Comparison of ENCODE assay signal across 1 cellular context in the genomic region with DNA sequence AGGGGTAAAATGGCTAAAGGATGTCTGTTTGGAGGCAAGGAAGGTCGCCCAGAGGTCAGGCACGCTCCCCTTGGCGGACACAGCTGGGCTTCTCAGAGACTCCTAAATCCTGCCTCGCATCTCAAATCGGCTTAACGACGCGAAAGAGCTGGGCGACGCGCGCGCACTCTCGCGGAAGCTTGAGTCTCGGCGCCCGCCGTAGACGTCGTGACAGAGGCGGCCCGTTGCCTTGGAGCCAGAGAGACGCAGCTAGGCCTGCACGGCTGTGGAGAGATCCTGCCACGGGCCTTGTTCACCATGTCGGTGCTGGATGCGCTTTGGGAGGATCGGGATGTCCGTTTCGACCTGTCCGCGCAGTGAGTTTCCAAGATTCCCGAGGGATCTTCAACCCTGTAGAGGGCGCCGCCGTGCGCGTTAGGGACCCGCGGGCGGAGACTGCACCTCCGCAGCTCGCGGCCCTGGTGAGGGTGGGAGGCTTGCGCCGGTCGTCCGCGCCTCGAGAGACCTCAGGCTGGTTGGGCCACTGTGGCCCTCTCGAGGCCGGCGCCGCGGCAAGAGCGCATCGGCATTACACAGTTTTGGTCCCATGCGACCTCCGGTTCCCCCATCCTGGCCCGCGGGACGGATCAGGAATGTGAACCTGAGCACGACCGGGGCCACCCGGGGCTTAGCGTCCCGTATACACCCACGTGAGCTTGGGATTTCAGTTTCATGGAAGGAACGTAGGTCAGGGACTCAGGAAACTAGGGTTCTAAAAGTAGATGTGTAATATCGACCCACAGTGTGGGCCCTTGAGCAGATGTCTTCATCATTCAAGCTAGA.
TF ChIP-seq lines count a peak whose summit lies in the region.

A gene (plus strand): TSS at position 238 of the 822 bp plus-strand sequence. CDS start 60 bp downstream, at position 298.

TF ChIP-seq in HepG2, 621 proteins besides CTCF, POLR2A, EP300 and RAD21 (continued from another document and continues in another):
- TF ChIP-seq, protein P1, sequence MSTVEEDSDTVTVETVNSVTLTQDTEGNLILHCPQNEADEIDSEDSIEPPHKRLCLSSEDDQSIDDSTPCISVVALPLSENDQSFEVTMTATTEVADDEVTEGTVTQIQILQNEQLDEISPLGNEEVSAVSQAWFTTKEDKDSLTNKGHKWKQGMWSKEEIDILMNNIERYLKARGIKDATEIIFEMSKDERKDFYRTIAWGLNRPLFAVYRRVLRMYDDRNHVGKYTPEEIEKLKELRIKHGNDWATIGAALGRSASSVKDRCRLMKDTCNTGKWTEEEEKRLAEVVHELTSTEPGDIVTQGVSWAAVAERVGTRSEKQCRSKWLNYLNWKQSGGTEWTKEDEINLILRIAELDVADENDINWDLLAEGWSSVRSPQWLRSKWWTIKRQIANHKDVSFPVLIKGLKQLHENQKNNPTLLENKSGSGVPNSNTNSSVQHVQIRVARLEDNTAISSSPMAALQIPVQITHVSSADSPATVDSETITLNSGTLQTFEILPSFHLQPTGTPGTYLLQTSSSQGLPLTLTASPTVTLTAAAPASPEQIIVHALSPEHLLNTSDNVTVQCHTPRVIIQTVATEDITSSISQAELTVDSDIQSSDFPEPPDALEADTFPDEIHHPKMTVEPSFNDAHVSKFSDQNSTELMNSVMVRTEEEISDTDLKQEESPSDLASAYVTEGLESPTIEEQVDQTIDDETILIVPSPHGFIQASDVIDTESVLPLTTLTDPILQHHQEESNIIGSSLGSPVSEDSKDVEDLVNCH (CRISPR knock-in tag; IDR thresholded peaks at IDR 0.05) = no peak
- TF ChIP-seq ZNF230 (CRISPR knock-in tag; IDR thresholded peaks at IDR 0.05) (0 out of 2 replicates have a peak, but pooled peaks have one; percentile 46), ZMAT3 (CRISPR knock-in tag; conservative IDR thresholded peaks at IDR 0.05) (peak; percentile 94), EED (CRISPR knock-in tag; IDR thresholded peaks at IDR 0.05) (peak; percentile 91), ZSCAN29 (CRISPR knock-in tag; conservative IDR thresholded peaks at IDR 0.05) (peak; percentile 75; the same call in 1 of the 2 replicates), ZNF563 (CRISPR knock-in tag; IDR thresholded peaks at IDR 0.05) (peak; percentile 89), NPAS2 (CRISPR knock-in tag; IDR thresholded peaks at IDR 0.05; ENCODE audit: borderline replicate concordance) (peak; percentile 91), SP4 (CRISPR knock-in tag; IDR thresholded peaks at IDR 0.05) (no peak), ZNF777 (CRISPR knock-in tag; IDR thresholded peaks at IDR 0.05) (peak; percentile 79), SMAD1 (CRISPR knock-in tag; IDR thresholded peaks at IDR 0.05; ENCODE audit: borderline replicate concordance, low read depth) (peak; percentile 97; the same call in 1 of the 2 replicates), ZNF562 (CRISPR knock-in tag; IDR thresholded peaks at IDR 0.05; ENCODE audit: borderline replicate concordance) (no peak; the same call in 1 of the 2 replicates), YY1 (IDR thresholded peaks at IDR 0.05; ENCODE audit: insufficient read depth, insufficient replicate concordance, low read depth, low read length) (peak; percentile 56), ZFP90 (CRISPR knock-in tag; IDR thresholded peaks at IDR 0.05; ENCODE audit: borderline replicate concordance) (peak; percentile 96), TP53 (CRISPR knock-in tag; conservative IDR thresholded peaks at IDR 0.05) (peak; percentile 60; the same call in 1 of the 2 replicates), WIZ (CRISPR knock-in tag; IDR thresholded peaks at IDR 0.05) (peak; percentile 96), ZNF761 (CRISPR knock-in tag; conservative IDR thresholded peaks at IDR 0.05) (no peak), HES4 (CRISPR knock-in tag; IDR thresholded peaks at IDR 0.05; ENCODE audit: borderline replicate concordance) (peak; percentile 72; the same call in 1 of the 2 replicates), SOX5 (CRISPR knock-in tag; IDR thresholded peaks at IDR 0.05; ENCODE audit: borderline replicate concordance) (peak; percentile 60), ZFP82 (CRISPR knock-in tag; IDR thresholded peaks at IDR 0.05; ENCODE audit: borderline replicate concordance) (no peak), MBNL3 (CRISPR knock-in tag; conservative IDR thresholded peaks at IDR 0.05) (no peak), KLF11 (CRISPR knock-in tag; IDR thresholded peaks at IDR 0.05) (peak; percentile 86), ZNF839 (CRISPR knock-in tag; IDR thresholded peaks at IDR 0.05; ENCODE audit: borderline replicate concordance) (peak; percentile 76; the same call in 1 of the 2 replicates), ZNF567 (CRISPR knock-in tag; IDR thresholded peaks at IDR 0.05; ENCODE audit: borderline replicate concordance) (peak; percentile 98), MTF2 (CRISPR knock-in tag; IDR thresholded peaks at IDR 0.05; ENCODE audit: borderline replicate concordance) (peak; percentile 99; the same call in 1 of the 2 replicates), MEIS2 (CRISPR knock-in tag; IDR thresholded peaks at IDR 0.05) (peak; percentile 53; the same call in 1 of the 2 replicates), NBN (conservative IDR thresholded peaks at IDR 0.05) (no peak), GPN1 (CRISPR knock-in tag; IDR thresholded peaks at IDR 0.05; ENCODE audit: borderline replicate concordance) (peak; percentile 93; the same call in 1 of the 2 replicates), ZSCAN12 (CRISPR knock-in tag; IDR thresholded peaks at IDR 0.05) (no peak), GFI1 (CRISPR knock-in tag; IDR thresholded peaks at IDR 0.05; ENCODE audit: borderline replicate concordance) (peak; percentile 81; the same call in 1 of the 2 replicates), ZNF781 (CRISPR knock-in tag; IDR thresholded peaks at IDR 0.05; ENCODE audit: borderline replicate concordance, not compliant biosample characterization) (peak; percentile 99), YEATS2 (CRISPR knock-in tag; IDR thresholded peaks at IDR 0.05; ENCODE audit: borderline replicate concordance) (peak; percentile 92), SP2 (CRISPR knock-in tag; IDR thresholded peaks at IDR 0.05) (peak; percentile 6; the same call in 1 of the 2 replicates), MYNN (CRISPR knock-in tag; IDR thresholded peaks at IDR 0.05; ENCODE audit: low read depth) (0 out of 2 replicates have a peak, but pooled peaks have one; percentile 74), AGO2 (optimal IDR thresholded peaks at IDR 0.05; ENCODE audit: low read depth, low read length) (peak; percentile 49), SALL1 (CRISPR knock-in tag; IDR thresholded peaks at IDR 0.05) (peak; percentile 91), TSC22D2 (CRISPR knock-in tag; IDR thresholded peaks at IDR 0.05; ENCODE audit: borderline replicate concordance) (peak; percentile 97; the same call in 1 of the 2 replicates), RBFOX2 (IDR thresholded peaks at IDR 0.05; ENCODE audit: low read depth, low read length) (peak; percentile 90), NFATC3 (CRISPR knock-in tag; IDR thresholded peaks at IDR 0.05) (no peak), ZNF343 (CRISPR knock-in tag; IDR thresholded peaks at IDR 0.05) (peak; percentile 31), HDAC2 (CRISPR knock-in tag; IDR thresholded peaks at IDR 0.05) (peak; percentile 67), KLF6 (CRISPR knock-in tag; IDR thresholded peaks at IDR 0.05) (peak; percentile 61; the same call in 1 of the 2 replicates), ZSCAN20 (CRISPR knock-in tag; IDR thresholded peaks at IDR 0.05; ENCODE audit: borderline replicate concordance) (no peak), MIXL1 (CRISPR knock-in tag; IDR thresholded peaks at IDR 0.05) (peak; percentile 49), ZNF224 (CRISPR knock-in tag; IDR thresholded peaks at IDR 0.05) (peak; percentile 78; the same call in 1 of the 2 replicates), FOXJ3 (CRISPR knock-in tag; IDR thresholded peaks at IDR 0.05; ENCODE audit: borderline replicate concordance) (peak; percentile 78), MED8 (CRISPR knock-in tag; IDR thresholded peaks at IDR 0.05; ENCODE audit: insufficient replicate concordance) (no peak), KDM3A (CRISPR knock-in tag; IDR thresholded peaks at IDR 0.05; ENCODE audit: low read depth) (peak; percentile 90; the same call in 1 of the 2 replicates), HOXA3 (CRISPR knock-in tag; IDR thresholded peaks at IDR 0.05) (peak; percentile 84)
- TF ChIP-seq, protein P2, sequence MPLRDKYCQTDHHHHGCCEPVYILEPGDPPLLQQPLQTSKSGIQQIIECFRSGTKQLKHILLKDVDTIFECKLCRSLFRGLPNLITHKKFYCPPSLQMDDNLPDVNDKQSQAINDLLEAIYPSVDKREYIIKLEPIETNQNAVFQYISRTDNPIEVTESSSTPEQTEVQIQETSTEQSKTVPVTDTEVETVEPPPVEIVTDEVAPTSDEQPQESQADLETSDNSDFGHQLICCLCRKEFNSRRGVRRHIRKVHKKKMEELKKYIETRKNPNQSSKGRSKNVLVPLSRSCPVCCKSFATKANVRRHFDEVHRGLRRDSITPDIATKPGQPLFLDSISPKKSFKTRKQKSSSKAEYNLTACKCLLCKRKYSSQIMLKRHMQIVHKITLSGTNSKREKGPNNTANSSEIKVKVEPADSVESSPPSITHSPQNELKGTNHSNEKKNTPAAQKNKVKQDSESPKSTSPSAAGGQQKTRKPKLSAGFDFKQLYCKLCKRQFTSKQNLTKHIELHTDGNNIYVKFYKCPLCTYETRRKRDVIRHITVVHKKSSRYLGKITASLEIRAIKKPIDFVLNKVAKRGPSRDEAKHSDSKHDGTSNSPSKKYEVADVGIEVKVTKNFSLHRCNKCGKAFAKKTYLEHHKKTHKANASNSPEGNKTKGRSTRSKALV (CRISPR knock-in tag; IDR thresholded peaks at IDR 0.05) = peak; percentile 99
- TF ChIP-seq, protein P3, sequence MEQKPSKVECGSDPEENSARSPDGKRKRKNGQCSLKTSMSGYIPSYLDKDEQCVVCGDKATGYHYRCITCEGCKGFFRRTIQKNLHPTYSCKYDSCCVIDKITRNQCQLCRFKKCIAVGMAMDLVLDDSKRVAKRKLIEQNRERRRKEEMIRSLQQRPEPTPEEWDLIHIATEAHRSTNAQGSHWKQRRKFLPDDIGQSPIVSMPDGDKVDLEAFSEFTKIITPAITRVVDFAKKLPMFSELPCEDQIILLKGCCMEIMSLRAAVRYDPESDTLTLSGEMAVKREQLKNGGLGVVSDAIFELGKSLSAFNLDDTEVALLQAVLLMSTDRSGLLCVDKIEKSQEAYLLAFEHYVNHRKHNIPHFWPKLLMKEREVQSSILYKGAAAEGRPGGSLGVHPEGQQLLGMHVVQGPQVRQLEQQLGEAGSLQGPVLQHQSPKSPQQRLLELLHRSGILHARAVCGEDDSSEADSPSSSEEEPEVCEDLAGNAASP (CRISPR knock-in tag; IDR thresholded peaks at IDR 0.05; ENCODE audit: borderline replicate concordance) = peak; percentile 57; the same call in 1 of the 2 replicates
- TF ChIP-seq, protein P4, sequence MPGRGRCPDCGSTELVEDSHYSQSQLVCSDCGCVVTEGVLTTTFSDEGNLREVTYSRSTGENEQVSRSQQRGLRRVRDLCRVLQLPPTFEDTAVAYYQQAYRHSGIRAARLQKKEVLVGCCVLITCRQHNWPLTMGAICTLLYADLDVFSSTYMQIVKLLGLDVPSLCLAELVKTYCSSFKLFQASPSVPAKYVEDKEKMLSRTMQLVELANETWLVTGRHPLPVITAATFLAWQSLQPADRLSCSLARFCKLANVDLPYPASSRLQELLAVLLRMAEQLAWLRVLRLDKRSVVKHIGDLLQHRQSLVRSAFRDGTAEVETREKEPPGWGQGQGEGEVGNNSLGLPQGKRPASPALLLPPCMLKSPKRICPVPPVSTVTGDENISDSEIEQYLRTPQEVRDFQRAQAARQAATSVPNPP (CRISPR knock-in tag; IDR thresholded peaks at IDR 0.05) = peak; percentile 88
- TF ChIP-seq, protein P5, sequence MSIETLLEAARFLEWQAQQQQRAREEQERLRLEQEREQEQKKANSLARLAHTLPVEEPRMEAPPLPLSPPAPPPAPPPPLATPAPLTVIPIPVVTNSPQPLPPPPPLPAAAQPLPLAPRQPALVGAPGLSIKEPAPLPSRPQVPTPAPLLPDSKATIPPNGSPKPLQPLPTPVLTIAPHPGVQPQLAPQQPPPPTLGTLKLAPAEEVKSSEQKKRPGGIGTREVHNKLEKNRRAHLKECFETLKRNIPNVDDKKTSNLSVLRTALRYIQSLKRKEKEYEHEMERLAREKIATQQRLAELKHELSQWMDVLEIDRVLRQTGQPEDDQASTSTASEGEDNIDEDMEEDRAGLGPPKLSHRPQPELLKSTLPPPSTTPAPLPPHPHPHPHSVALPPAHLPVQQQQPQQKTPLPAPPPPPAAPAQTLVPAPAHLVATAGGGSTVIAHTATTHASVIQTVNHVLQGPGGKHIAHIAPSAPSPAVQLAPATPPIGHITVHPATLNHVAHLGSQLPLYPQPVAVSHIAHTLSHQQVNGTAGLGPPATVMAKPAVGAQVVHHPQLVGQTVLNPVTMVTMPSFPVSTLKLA (IDR thresholded peaks at IDR 0.05) = no peak
- TF ChIP-seq, protein P6, sequence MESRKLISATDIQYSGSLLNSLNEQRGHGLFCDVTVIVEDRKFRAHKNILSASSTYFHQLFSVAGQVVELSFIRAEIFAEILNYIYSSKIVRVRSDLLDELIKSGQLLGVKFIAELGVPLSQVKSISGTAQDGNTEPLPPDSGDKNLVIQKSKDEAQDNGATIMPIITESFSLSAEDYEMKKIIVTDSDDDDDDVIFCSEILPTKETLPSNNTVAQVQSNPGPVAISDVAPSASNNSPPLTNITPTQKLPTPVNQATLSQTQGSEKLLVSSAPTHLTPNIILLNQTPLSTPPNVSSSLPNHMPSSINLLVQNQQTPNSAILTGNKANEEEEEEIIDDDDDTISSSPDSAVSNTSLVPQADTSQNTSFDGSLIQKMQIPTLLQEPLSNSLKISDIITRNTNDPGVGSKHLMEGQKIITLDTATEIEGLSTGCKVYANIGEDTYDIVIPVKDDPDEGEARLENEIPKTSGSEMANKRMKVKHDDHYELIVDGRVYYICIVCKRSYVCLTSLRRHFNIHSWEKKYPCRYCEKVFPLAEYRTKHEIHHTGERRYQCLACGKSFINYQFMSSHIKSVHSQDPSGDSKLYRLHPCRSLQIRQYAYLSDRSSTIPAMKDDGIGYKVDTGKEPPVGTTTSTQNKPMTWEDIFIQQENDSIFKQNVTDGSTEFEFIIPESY (CRISPR knock-in tag; IDR thresholded peaks at IDR 0.05) = no peak; the same call in 1 of the 2 replicates
- TF ChIP-seq, protein P7, sequence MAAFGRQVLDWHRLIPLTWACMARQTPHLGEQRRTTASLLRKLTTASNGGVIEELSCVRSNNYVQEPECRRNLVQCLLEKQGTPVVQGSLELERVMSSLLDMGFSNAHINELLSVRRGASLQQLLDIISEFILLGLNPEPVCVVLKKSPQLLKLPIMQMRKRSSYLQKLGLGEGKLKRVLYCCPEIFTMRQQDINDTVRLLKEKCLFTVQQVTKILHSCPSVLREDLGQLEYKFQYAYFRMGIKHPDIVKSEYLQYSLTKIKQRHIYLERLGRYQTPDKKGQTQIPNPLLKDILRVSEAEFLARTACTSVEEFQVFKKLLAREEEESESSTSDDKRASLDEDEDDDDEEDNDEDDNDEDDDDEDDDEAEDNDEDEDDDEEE (CRISPR knock-in tag; IDR thresholded peaks at IDR 0.05) = peak; percentile 99
- TF ChIP-seq, protein P8, sequence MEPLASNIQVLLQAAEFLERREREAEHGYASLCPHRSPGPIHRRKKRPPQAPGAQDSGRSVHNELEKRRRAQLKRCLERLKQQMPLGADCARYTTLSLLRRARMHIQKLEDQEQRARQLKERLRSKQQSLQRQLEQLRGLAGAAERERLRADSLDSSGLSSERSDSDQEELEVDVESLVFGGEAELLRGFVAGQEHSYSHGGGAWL (CRISPR knock-in tag; IDR thresholded peaks at IDR 0.05) = peak; percentile 93
